In genomic region chr7:28509256-28510021, GRCh38 we compare ENCODE assay signal across 1 cellular context.
TF ChIP-seq lines count a peak whose summit lies in the region.

No MANE protein-coding gene starts in this region.

TF ChIP-seq in GM12878, 131 proteins besides CTCF, POLR2A, EP300 and RAD21 (continued from another document and continues in another):
- no peak for TF ChIP-seq ZBTB40 (IDR thresholded peaks at IDR 0.05; ENCODE audit: borderline replicate concordance)
- TF ChIP-seq TCF3 (IDR thresholded peaks at IDR 0.05; ENCODE audit: borderline replicate concordance, insufficient read depth, low read depth, low read length), result 0 out of 2 replicates have a peak, but pooled peaks have one; percentile 15
- no peak for TF ChIP-seq ELK1 (IDR thresholded peaks at IDR 0.05; ENCODE audit: low read depth, low read length)
- TF ChIP-seq BMI1 (IDR thresholded peaks at IDR 0.05; ENCODE audit: borderline replicate concordance), result peak; percentile 32; the same call in 1 of the 2 replicates
- no peak for TF ChIP-seq E2F8 (IDR thresholded peaks at IDR 0.05; ENCODE audit: low read depth, partially characterized antibody)
- TF ChIP-seq TAF1 (IDR thresholded peaks at IDR 0.05; ENCODE audit: borderline replicate concordance, low read depth, low read length), result no peak
- no peak for TF ChIP-seq NFXL1 (IDR thresholded peaks at IDR 0.05; ENCODE audit: borderline replicate concordance)
- peak; percentile 49; the same call in 1 of the 2 replicates for TF ChIP-seq CREM (IDR thresholded peaks at IDR 0.05; ENCODE audit: low read depth)
- TF ChIP-seq HSF1 (IDR thresholded peaks at IDR 0.05; ENCODE audit: low read depth, low read length), result no peak
- no peak for TF ChIP-seq PAX8 (IDR thresholded peaks at IDR 0.05)
- no peak for TF ChIP-seq SREBF1 (IDR thresholded peaks at IDR 0.05; ENCODE audit: low read length)
- peak; percentile 83; the same call in 1 of the 2 replicates for TF ChIP-seq MTA3 (IDR thresholded peaks at IDR 0.05; ENCODE audit: borderline replicate concordance, low read length)
- TF ChIP-seq SREBF2 (IDR thresholded peaks at IDR 0.05; ENCODE audit: low read length), result no peak
- TF ChIP-seq POU2F2 (IDR thresholded peaks at IDR 0.05; ENCODE audit: borderline replicate concordance, low read depth, low read length), result peak; percentile 45; the same call in 1 of the 3 replicates
- no peak for TF ChIP-seq ZSCAN29 (IDR thresholded peaks at IDR 0.05)
- TF ChIP-seq BCL11A (IDR thresholded peaks at IDR 0.05; ENCODE audit: low read depth, low read length), result peak; percentile 84
- no peak for TF ChIP-seq MYC (IDR thresholded peaks at IDR 0.05; ENCODE audit: insufficient read depth, insufficient read length, insufficient replicate concordance, low read length, severe bottlenecking)
- TF ChIP-seq EZH2 (IDR thresholded peaks at IDR 0.05; ENCODE audit: borderline replicate concordance, control insufficient read depth, low read depth, low read length), result no peak
- TF ChIP-seq SUPT20H (IDR thresholded peaks at IDR 0.05; ENCODE audit: borderline replicate concordance, control insufficient read depth, low read depth, low read length), result no peak
- TF ChIP-seq HCFC1 (IDR thresholded peaks at IDR 0.05; ENCODE audit: low read length), result 0 out of 2 replicates have a peak, but pooled peaks have one; percentile 16
- TF ChIP-seq ZNF274 (IDR thresholded peaks at IDR 0.05; ENCODE audit: insufficient read depth, insufficient read length), result no peak
- TF ChIP-seq NBN (IDR thresholded peaks at IDR 0.05), result no peak
- TF ChIP-seq CBX5 (IDR thresholded peaks at IDR 0.05; ENCODE audit: low read depth), result no peak
- peak; percentile 54 for TF ChIP-seq SP1 (IDR thresholded peaks at IDR 0.05; ENCODE audit: low read depth, low read length)
- TF ChIP-seq TCF12 (IDR thresholded peaks at IDR 0.05; ENCODE audit: low read depth, low read length), result peak; percentile 83
- no peak; the same call in 1 of the 2 replicates for TF ChIP-seq CHD1 (IDR thresholded peaks at IDR 0.05; ENCODE audit: low read depth, low read length)
- TF ChIP-seq BCL3 (IDR thresholded peaks at IDR 0.05; ENCODE audit: borderline replicate concordance, insufficient read depth, low read depth, low read length, poor library complexity, severe bottlenecking), result peak; percentile 82
- TF ChIP-seq GABPA (IDR thresholded peaks at IDR 0.05; ENCODE audit: low read depth), result no peak
- peak; percentile 88 for TF ChIP-seq SPI1 (IDR thresholded peaks at IDR 0.05; ENCODE audit: borderline replicate concordance, insufficient read depth, low read depth, low read length)
- TF ChIP-seq ZNF384 (IDR thresholded peaks at IDR 0.05; ENCODE audit: borderline replicate concordance, low read depth, low read length), result no peak
- no peak for TF ChIP-seq HDAC2 (IDR thresholded peaks at IDR 0.05)
- TF ChIP-seq GATAD2B (conservative IDR thresholded peaks at IDR 0.05; ENCODE audit: low read depth), result peak; percentile 74
- no peak for TF ChIP-seq SMAD5 (IDR thresholded peaks at IDR 0.05; ENCODE audit: low read depth)
- TF ChIP-seq ASH2L (IDR thresholded peaks at IDR 0.05; ENCODE audit: borderline replicate concordance, low read depth), result 0 out of 2 replicates have a peak, but pooled peaks have one; percentile 70
- no peak for TF ChIP-seq BACH1 (IDR thresholded peaks at IDR 0.05; ENCODE audit: borderline replicate concordance)
- no peak for TF ChIP-seq ZBTB33 (IDR thresholded peaks at IDR 0.05)
- no peak for TF ChIP-seq E4F1 (IDR thresholded peaks at IDR 0.05; ENCODE audit: borderline replicate concordance, partially characterized antibody)
- TF ChIP-seq MLLT1 (IDR thresholded peaks at IDR 0.05), result peak; percentile 55
- no peak for TF ChIP-seq POLR2AphosphoS5 (IDR thresholded peaks at IDR 0.05; ENCODE audit: low read length)
- TF ChIP-seq CEBPB (IDR thresholded peaks at IDR 0.05; ENCODE audit: borderline replicate concordance in 1 of 2, low read depth in 2 of 2, low read length in 2 of 2), result peak in 1 of 2 experiments; percentile 65; a peak in 2 of 4 replicates
- peak; percentile 90 for TF ChIP-seq IKZF1 (conservative IDR thresholded peaks at IDR 0.05)
- peak; percentile 54; the same call in 1 of the 2 replicates for TF ChIP-seq ZBED1 (IDR thresholded peaks at IDR 0.05; ENCODE audit: borderline replicate concordance)
- TF ChIP-seq RBBP5 (conservative IDR thresholded peaks at IDR 0.05), result no peak
- peak; percentile 71; the same call in 1 of the 2 replicates for TF ChIP-seq MAX (IDR thresholded peaks at IDR 0.05; ENCODE audit: low read depth, low read length)
- peak; percentile 73; the same call in 1 of the 2 replicates for TF ChIP-seq RB1 (IDR thresholded peaks at IDR 0.05; ENCODE audit: borderline replicate concordance)
- TF ChIP-seq ETV6 (conservative IDR thresholded peaks at IDR 0.05 in 1 of 2, IDR thresholded peaks at IDR 0.05 in 1 of 2; ENCODE audit: borderline replicate concordance in 1 of 2, low read depth in 1 of 2), result peak in 1 of 2 experiments; percentile 93; a peak in 2 of 4 replicates
- TF ChIP-seq NR2C2 (IDR thresholded peaks at IDR 0.05; ENCODE audit: borderline replicate concordance, control insufficient read depth, insufficient read length, low read depth), result no peak
- TF ChIP-seq POLR2AphosphoS2 (IDR thresholded peaks at IDR 0.05; ENCODE audit: low read depth, low read length), result no peak
- TF ChIP-seq ZNF217 (IDR thresholded peaks at IDR 0.05), result peak; percentile 72; the same call in 1 of the 2 replicates
